19 cellular contexts compared by ENCODE assay signal in genomic region chr6:5960456-5960855, GRCh38. TPM values are rescaled to one million over a fixed set of nuclear protein-coding genes. Genes with fewer than 3 reads are reported as not detected.
DNase-seq lines count a peak whose midpoint lies in the region; ATAC-seq, FAIRE-seq and TF ChIP-seq lines count a peak whose summit lies in the region.
"Had no signal": no experiment of that assay in that cellular context is flagged by ENCODE, and none has a peak within 500 bp of the region (broad histone marks: within the 10 kb centered on the region; RNA-seq: fewer than 3 reads in every experiment).

No MANE protein-coding gene starts in this region.

- H3K4me3 ChIP-seq in GM12864 (ENCODE audit: low read depth, low read length) (no peak overlapping the region), bronchial epithelial cell (ENCODE audit: low read depth, low read length) (no peak overlapping the region), GM23338 (no peak overlapping the region)
- H3K4me3 ChIP-seq: GM12878 had no signal

- H3K27ac Mint-ChIP-seq in GM23338, result no peak overlapping the region
- no peak overlapping the region for H3K27ac Mint-ChIP-seq in activated T-helper 1 cell treated with anti-CD3 and anti-CD28 coated beads, Interleukin-12 subunit alpha, Interleukin-12 subunit beta, Interleukin-2, Interleukin-4 antibody, amounts not matched to agents 30 ng/mL and 10 ng/mL and 1 ng/mL, durations not matched to agents 14 hours and 24 hours and 36 hours
- H3K27ac Mint-ChIP-seq: CD8-positive, alpha-beta memory T cell had no signal

- H3K27me3 ChIP-seq in bronchial epithelial cell (ENCODE audit: control insufficient read depth, insufficient read depth, low read length), result no peaks in the 10 kb centered on the region
- H3K27me3 ChIP-seq in GM23338 (ENCODE audit: insufficient read depth), result no peaks in the 10 kb centered on the region

- no peaks in the 10 kb centered on the region for H3K36me3 ChIP-seq in bronchial epithelial cell (ENCODE audit: control insufficient read depth, insufficient read depth, low read length)
- H3K36me3 ChIP-seq in GM23338 (ENCODE audit: insufficient read depth), result no peaks in the 10 kb centered on the region
- H3K36me3 ChIP-seq: BE2C had no signal

- peaks cover 4% of the 10 kb centered on the region; the same call in 1 of the 3 replicates for H3K4me1 Mint-ChIP-seq in GM23338
- H3K4me1 Mint-ChIP-seq in activated T-helper 1 cell treated with anti-CD3 and anti-CD28 coated beads, Interleukin-12 subunit alpha, Interleukin-12 subunit beta, Interleukin-2, Interleukin-4 antibody, amounts not matched to agents 30 ng/mL and 10 ng/mL and 1 ng/mL, durations not matched to agents 14 hours and 24 hours and 36 hours (ENCODE audit: low read depth), result no peaks in the 10 kb centered on the region
- H3K4me1 Mint-ChIP-seq: CD4-positive, CD25-positive, alpha-beta regulatory T cell; CD8-positive, alpha-beta memory T cell had no signal

- no peaks in the 10 kb centered on the region for H3K9me2 ChIP-seq in GM23338 (ENCODE audit: insufficient read depth)

- H3F3A ChIP-seq in GM23338 (replicated peaks; ENCODE audit: low read depth), result no peaks in the 10 kb centered on the region

- H4K20me1 ChIP-seq in GM23338 (replicated peaks; ENCODE audit: insufficient read depth), result no peaks in the 10 kb centered on the region

- TF ChIP-seq CTCF in GM12864 (IDR thresholded peaks at IDR 0.05; ENCODE audit: low read depth, low read length, missing control alignments) (peak; percentile 7), bronchial epithelial cell (IDR thresholded peaks at IDR 0.05; ENCODE audit: insufficient read depth, low read length, severe bottlenecking) (no peak), GM23338 (conservative IDR thresholded peaks at IDR 0.05; ENCODE audit: low read depth in 2 of 2) (no peak)

- no peaks in the 10 kb centered on the region for H3K79me2 ChIP-seq in GM23338 (replicated peaks; ENCODE audit: insufficient read depth)

- no peak overlapping the region for H2AFZ ChIP-seq in GM23338

- no peaks in the 10 kb centered on the region; the same call in 1 of the 2 replicates for H3K4me1 ChIP-seq in GM23338 (ENCODE audit: insufficient read depth)
- H3K4me1 ChIP-seq: BE2C had no signal

- no peak for ATAC-seq in GM23338
- ATAC-seq: GM12878 had no signal

- H3K36me3 Mint-ChIP-seq in GM23338 (ENCODE audit: low read depth), result no peaks in the 10 kb centered on the region
- H3K36me3 Mint-ChIP-seq in activated T-helper 1 cell treated with anti-CD3 and anti-CD28 coated beads, Interleukin-12 subunit alpha, Interleukin-12 subunit beta, Interleukin-2, Interleukin-4 antibody, amounts not matched to agents 30 ng/mL and 10 ng/mL and 1 ng/mL, durations not matched to agents 14 hours and 24 hours and 36 hours (ENCODE audit: low read depth), result no peaks in the 10 kb centered on the region
- H3K36me3 Mint-ChIP-seq: CD4-positive, CD25-positive, alpha-beta regulatory T cell had no signal

- H3K4me2 ChIP-seq in GM23338, result no peak overlapping the region

- no peaks in the 10 kb centered on the region for H3K9me3 Mint-ChIP-seq in GM23338
- H3K9me3 Mint-ChIP-seq in activated T-helper 1 cell treated with anti-CD3 and anti-CD28 coated beads, Interleukin-12 subunit alpha, Interleukin-12 subunit beta, Interleukin-2, Interleukin-4 antibody, amounts not matched to agents 30 ng/mL and 10 ng/mL and 1 ng/mL, durations not matched to agents 14 hours and 24 hours and 36 hours, result no peaks in the 10 kb centered on the region
- H3K9me3 Mint-ChIP-seq: CD8-positive, alpha-beta memory T cell had no signal

- no peak overlapping the region for H3K4me3 Mint-ChIP-seq in GM23338
- H3K4me3 Mint-ChIP-seq in activated T-helper 1 cell treated with anti-CD3 and anti-CD28 coated beads, Interleukin-12 subunit alpha, Interleukin-12 subunit beta, Interleukin-2, Interleukin-4 antibody, amounts not matched to agents 30 ng/mL and 10 ng/mL and 1 ng/mL, durations not matched to agents 14 hours and 24 hours and 36 hours, result no peak overlapping the region
- H3K4me3 Mint-ChIP-seq: CD4-positive, CD25-positive, alpha-beta regulatory T cell; CD8-positive, alpha-beta memory T cell; H9 had no signal

- no peaks in the 10 kb centered on the region for H3K27me3 Mint-ChIP-seq in GM23338 (ENCODE audit: insufficient read depth, low read depth, poor library complexity)
- H3K27me3 Mint-ChIP-seq in activated T-helper 1 cell treated with anti-CD3 and anti-CD28 coated beads, Interleukin-12 subunit alpha, Interleukin-12 subunit beta, Interleukin-2, Interleukin-4 antibody, amounts not matched to agents 30 ng/mL and 10 ng/mL and 1 ng/mL, durations not matched to agents 14 hours and 24 hours and 36 hours (ENCODE audit: insufficient read depth), result peaks cover 6% of the 10 kb centered on the region

- peak; percentile 13 for FAIRE-seq in HTR-8/SVneo (lab: Jason Lieb, UNC)
- peak; percentile 89 for FAIRE-seq in bronchial epithelial cell (lab: Jason Lieb, UNC)
- FAIRE-seq: A204.1, GM12878, H1 had no signal

- in situ Hi-C loops in G401 (cut with HindIII; ENCODE audit: low sequenced_read_pairs), result no loop called here

- H3K27ac ChIP-seq in GM23338 (ENCODE audit: low read depth), result no peak overlapping the region

- intact Hi-C loops in activated T-helper 1 cell treated with anti-CD3 and anti-CD28 coated beads, Interleukin-12 subunit alpha, Interleukin-12 subunit beta, Interleukin-2, Interleukin-4 antibody, amounts not matched to agents 30 ng/mL and 10 ng/mL and 1 ng/mL, durations not matched to agents 14 hours and 24 hours and 36 hours (cut with micrococcal nuclease), result no loop called here

- DNase-seq in GM12864 (ENCODE audit: low read depth), result no peak
- DNase-seq in HTR-8/SVneo (ENCODE audit: insufficient read length, low spot score), result no peak
- DNase-seq in bronchial epithelial cell (ENCODE audit: low read depth), result no peak
- no peak for DNase-seq in GM23338 (ENCODE audit: low spot score)
- no peak for DNase-seq in activated T-helper 1 cell treated with anti-CD3 and anti-CD28 coated beads, Interleukin-12 subunit alpha, Interleukin-12 subunit beta, Interleukin-2, Interleukin-4 antibody, amounts not matched to agents 30 ng/mL and 10 ng/mL and 1 ng/mL, durations not matched to agents 14 hours and 24 hours and 36 hours (ENCODE audit: low spot score)
- DNase-seq in G401 (ENCODE audit: low spot score), result no peak
- DNase-seq: ACHN; BE2C; C1 segment of cervical spinal cord; CD4-positive, CD25-positive, alpha-beta regulatory T cell; CD8-positive, alpha-beta memory T cell; COR-L47; DMS 273 treated with DMSO at 0.1 percent for 48 hours; DMS53; GDM1; H9 had no signal

TF ChIP-seq in GM23338, 12 proteins besides CTCF, POLR2A, EP300 and RAD21 (continues in another document):
- TF ChIP-seq EZH2 (IDR thresholded peaks at IDR 0.05; ENCODE audit: low read depth, unreplicated experiment) (no peak), ZNF331 (CRISPR knock-in tag; IDR thresholded peaks at IDR 0.05; ENCODE audit: low read depth) (no peak), NANOG (IDR thresholded peaks at IDR 0.05; ENCODE audit: borderline replicate concordance) (no peak), JUNB (IDR thresholded peaks at IDR 0.05; ENCODE audit: unreplicated experiment) (no peak), REST (IDR thresholded peaks at IDR 0.05; ENCODE audit: unreplicated experiment) (no peak), CREB1 (CRISPR knock-in tag; IDR thresholded peaks at IDR 0.05; ENCODE audit: low read depth) (no peak), EZH2phosphoT487 (IDR thresholded peaks at IDR 0.05; ENCODE audit: unreplicated experiment) (no peak), ZNF114 (CRISPR knock-in tag; IDR thresholded peaks at IDR 0.05) (no peak)

RNA-seq across cellular contexts. Expression of gene NRN1, which starts 46.3 kb away (rescaled TPM):
- not detected in 2 replicates for total RNA-seq in bronchial epithelial cell
- total RNA-seq in GM23338 (2014; rRNA removed; shearing (Covaris generic)), result 0.23 TPM in 1 of 2 replicates, not detected in the other
- polyA plus RNA-seq in GM23338 (2016; fragmentation: Nextera tagmentation; extraction: Ambion mirVana), result 0.42 and 0.71 TPM in 2 replicates
- total RNA-seq in activated T-helper 1 cell treated with anti-CD3 and anti-CD28 coated beads, Interleukin-12 subunit alpha, Interleukin-12 subunit beta, Interleukin-2, Interleukin-4 antibody, amounts not matched to agents 30 ng/mL and 10 ng/mL and 1 ng/mL, durations not matched to agents 14 hours and 24 hours and 36 hours, result 2.8 and 3.0 TPM in 2 replicates
- total RNA-seq in G401 (2014; rRNA removed; shearing (Covaris generic)), result not detected in 2 replicates
- total RNA-seq: CD4-positive, CD25-positive, alpha-beta regulatory T cell; H9 had no signal
